ENCODE assay signal across 10 cellular contexts in genomic region chr12:3365416-3366385, GRCh38.
A peak's percentile ranks its signal among the peaks of the same experiment; 100 is the strongest.
DNase-seq lines count a peak whose midpoint lies in the region; ATAC-seq, FAIRE-seq and TF ChIP-seq lines count a peak whose summit lies in the region.
"Had no signal": no experiment of that assay in that cellular context is flagged by ENCODE, and none has a peak within 500 bp of the region (broad histone marks: within the 10 kb centered on the region; RNA-seq: fewer than 3 reads in every experiment).

No MANE protein-coding gene starts in this region.

- peak overlapping the region; percentile 42 for H3K4me3 Mint-ChIP-seq in osteocyte (ENCODE audit: unreplicated experiment)

- no peak overlapping the region for H3K4me2 ChIP-seq in OCI-LY7 (ENCODE audit: low read length)

- intact Hi-C loops in OCI-LY7 (cut with micrococcal nuclease; ENCODE audit: unreplicated experiment), result no loop called here

- no peak for FAIRE-seq in frontal cortex (lab: Jason Lieb, UNC)

- no peaks in the 10 kb centered on the region for H3K9me3 Mint-ChIP-seq in osteocyte (ENCODE audit: unreplicated experiment)

- CTCF ChIA-PET in OCI-LY7 (lab: Charles Lee; ENCODE audit: unreplicated experiment), result no interaction called here

- no peak overlapping the region for H3K27ac Mint-ChIP-seq in osteocyte (ENCODE audit: unreplicated experiment)

- no peaks in the 10 kb centered on the region for H3K79me2 ChIP-seq in OCI-LY7 (ENCODE audit: insufficient read depth, low read depth, low read length)

- H3K9me3 ChIP-seq in OCI-LY7 (ENCODE audit: low read length), result no peaks in the 10 kb centered on the region
- H3K9me3 ChIP-seq: ovary had no signal

- BruUV-seq in OCI-LY7 (replicated peaks; lab: Mats Ljungman, UMichigan), result no TSS peak

- H3K4me1 ChIP-seq in OCI-LY7 (ENCODE audit: insufficient read depth, low read length, poor library complexity, severe bottlenecking), result no peaks in the 10 kb centered on the region

- peaks cover 35% of the 10 kb centered on the region for H3K27me3 Mint-ChIP-seq in osteocyte (ENCODE audit: unreplicated experiment)

- no peak overlapping the region for H3K27ac ChIP-seq in OCI-LY7 (ENCODE audit: low read depth, low read length, poor library complexity, severe bottlenecking)
- H3K27ac ChIP-seq: HL-60, ovary had no signal

- peaks cover 2% of the 10 kb centered on the region for H3K4me1 Mint-ChIP-seq in osteocyte (ENCODE audit: unreplicated experiment)

- no peaks in the 10 kb centered on the region for H4K20me1 ChIP-seq in OCI-LY7 (ENCODE audit: insufficient read depth, low read length)

- H3K36me3 Mint-ChIP-seq in osteocyte (ENCODE audit: unreplicated experiment), result no peaks in the 10 kb centered on the region

- no peaks in the 10 kb centered on the region for H3K36me3 ChIP-seq in OCI-LY7 (ENCODE audit: insufficient read depth, low read length)
- H3K36me3 ChIP-seq: ovary had no signal

- no peak overlapping the region for H2AFZ ChIP-seq in OCI-LY7 (ENCODE audit: low read length)

- POLR2A ChIA-PET in OCI-LY7 (lab: Charles Lee), result no interaction called here

- no peak for TF ChIP-seq CTCF in osteocyte (IDR thresholded peaks at IDR 0.05)
- no peak for TF ChIP-seq CTCF in omental fat pad (IDR thresholded peaks at IDR 0.05)
- no peak for TF ChIP-seq CTCF in OCI-LY7 (conservative IDR thresholded peaks at IDR 0.05; ENCODE audit: low read length)

- peak; percentile 100 for DNase-seq in DMS53 (lab: John Stamatoyannopoulos, UW)
- peak; percentile 54 for DNase-seq in NCI-H2196 (lab: John Stamatoyannopoulos, UW; ENCODE audit: unreplicated experiment)
- DNase-seq in frontal cortex (ENCODE audit: low spot score in 2 of 2), result peak; percentile 73 to 78
- no peak for DNase-seq in osteocyte (ENCODE audit: extremely low spot score, unreplicated experiment)
- no peak for DNase-seq in SW 1271 (lab: John Stamatoyannopoulos, UW)
- no peak for DNase-seq in omental fat pad (ENCODE audit: low spot score)
- no peak for DNase-seq in OCI-LY7 (ENCODE audit: low spot score)

- H3K9me2 ChIP-seq in OCI-LY7 (ENCODE audit: insufficient read depth, low read length), result no peaks in the 10 kb centered on the region

- ATAC-seq in GM18873 (IDR thresholded peaks at IDR 0.05; ENCODE audit: low FRiP score, unreplicated experiment) (no peak), omental fat pad (ENCODE audit: low FRiP score) (no peak)

- no peak overlapping the region for H3K4me3 ChIP-seq in OCI-LY7 (ENCODE audit: low read depth, low read length, poor library complexity, severe bottlenecking)
- H3K4me3 ChIP-seq: ovary had no signal

Comparison
In these comparisons a context has a peak if more than half of its experiments do, and no peak if none do; other contexts are left out.
1. DNase-seq: peak in DMS53 (single experiment), NCI-H2196 (single experiment) and frontal cortex (2 of 2); none in osteocyte (single experiment), SW 1271 (0 of 2), omental fat pad (single experiment) and OCI-LY7 (single experiment).